In the genomic region with DNA sequence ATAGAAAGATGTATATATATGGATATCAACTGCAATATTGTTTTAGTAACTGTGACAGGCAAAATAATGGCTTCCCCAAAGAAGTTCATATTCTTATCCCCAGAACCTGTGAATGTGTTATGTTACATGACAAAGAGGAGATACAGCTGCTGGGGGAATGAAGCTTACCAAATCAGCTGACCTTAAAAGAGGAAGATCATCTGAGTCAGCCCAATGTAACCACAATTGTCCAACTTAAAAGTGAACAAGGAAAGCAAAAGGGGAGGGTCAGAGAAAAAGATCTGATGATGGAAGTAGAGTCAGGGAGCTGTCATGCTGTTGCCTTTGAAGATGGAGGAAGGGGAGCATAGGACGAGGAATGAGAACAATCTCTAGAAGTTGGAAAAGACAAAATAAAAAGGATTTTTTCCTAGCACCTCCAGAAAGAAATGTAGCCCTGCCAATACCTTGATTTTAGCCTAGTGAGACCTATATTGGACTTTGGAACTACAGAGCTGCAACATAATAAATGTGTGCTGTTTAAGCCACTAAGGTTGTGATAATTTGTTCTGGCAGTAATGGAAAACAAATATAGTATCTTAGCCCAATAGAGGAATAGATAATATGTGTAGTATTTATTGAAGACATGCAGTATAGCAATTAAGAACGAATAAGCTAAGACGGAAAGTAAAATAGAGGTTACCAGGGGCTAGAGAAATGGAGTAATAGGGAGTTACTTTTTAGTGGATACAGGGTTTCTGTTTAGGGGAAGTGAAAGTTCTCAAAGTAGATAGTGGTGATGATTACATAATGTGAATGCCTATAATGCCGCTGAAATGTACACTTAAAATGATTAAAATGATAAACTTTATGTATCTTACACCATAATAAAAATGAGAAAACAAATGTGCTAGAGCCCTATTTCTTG, we compare ENCODE assay signal across 9 cellular contexts.
DNase-seq lines count a peak whose midpoint lies in the region; ATAC-seq and TF ChIP-seq lines count a peak whose summit lies in the region.
"Had no signal": no experiment of that assay in that cellular context is flagged by ENCODE, and none has a peak within 500 bp of the region (broad histone marks: within the 10 kb centered on the region; RNA-seq: fewer than 3 reads in every experiment).

No MANE protein-coding gene starts in this region.

- H3K9me2 ChIP-seq in Karpas-422 (replicated peaks; ENCODE audit: insufficient read depth, low read length): no peaks in the 10 kb centered on the region

- ATAC-seq in GM21723 (IDR thresholded peaks at IDR 0.05; ENCODE audit: unreplicated experiment): peak; percentile 69

- no peak overlapping the region for H3K4me2 ChIP-seq in Karpas-422 (ENCODE audit: low read depth, low read length, poor library complexity, severe bottlenecking)
- H3K4me2 ChIP-seq: BLaER1 had no signal

- H3K4me3 ChIP-seq in AG10803 (ENCODE audit: low read length) (no peak overlapping the region), foreskin fibroblast (ENCODE audit: low read depth in 1 of 2, low read length in 2 of 2) (no peak overlapping the region), Karpas-422 (ENCODE audit: low read length) (no peak overlapping the region)
- H3K4me3 ChIP-seq: BLaER1 had no signal

- no peak overlapping the region for H3K9ac ChIP-seq in Karpas-422 (ENCODE audit: low read length)
- H3K9ac ChIP-seq: BLaER1 had no signal

- H3K27me3 ChIP-seq in Karpas-422 (ENCODE audit: low read length): no peaks in the 10 kb centered on the region
- H3K27me3 ChIP-seq: BLaER1 had no signal

- DNase-seq in AG10803 (ENCODE audit: low read depth): peak; percentile 53
- DNase-seq in NOMO-1 (lab: John Stamatoyannopoulos, UW; ENCODE audit: unreplicated experiment in 2 of 2): peak; percentile 51 to 94
- peak; percentile 79 to 86 for DNase-seq in foreskin fibroblast
- DNase-seq in NCI-H1436 treated with DMSO at 0.1 percent for 48 hours (lab: John Stamatoyannopoulos, UW): no peak
- no peak for DNase-seq in dedifferentiated amniotic fluid mesenchymal stem cell (ENCODE audit: extremely low spot score)
- DNase-seq in HK-2 (ENCODE audit: unreplicated experiment): no peak
- no peak for DNase-seq in Karpas-422

- no peak overlapping the region for H2AFZ ChIP-seq in Karpas-422 (ENCODE audit: low read length)

- H3K4me1 ChIP-seq in Karpas-422 (ENCODE audit: low read length): peaks cover 13% of the 10 kb centered on the region

- H4K20me1 ChIP-seq in Karpas-422 (ENCODE audit: insufficient read depth, low read depth, low read length): no peaks in the 10 kb centered on the region
- H4K20me1 ChIP-seq: BLaER1 had no signal

- H3K27ac ChIP-seq in Karpas-422 (ENCODE audit: low read length): no peak overlapping the region
- H3K27ac ChIP-seq: BLaER1 had no signal

- no peaks in the 10 kb centered on the region for H3K9me3 ChIP-seq in Karpas-422 (ENCODE audit: low read length)
- H3K9me3 ChIP-seq: BLaER1 had no signal

- TF ChIP-seq CTCF in AG10803 (conservative IDR thresholded peaks at IDR 0.05; ENCODE audit: low read length) (no peak), foreskin fibroblast (IDR thresholded peaks at IDR 0.05; ENCODE audit: low read depth, low read length) (no peak)

- H3K36me3 ChIP-seq in Karpas-422 (ENCODE audit: insufficient read depth, low read length): no peaks in the 10 kb centered on the region
- H3K36me3 ChIP-seq: BLaER1 had no signal

- no peaks in the 10 kb centered on the region for H3K79me2 ChIP-seq in Karpas-422 (ENCODE audit: low read length)

Comparison
In these comparisons a context has a peak if more than half of its experiments do, and no peak if none do; other contexts are left out.
1. DNase-seq: peak in AG10803 (single experiment), NOMO-1 (2 of 2) and foreskin fibroblast (2 of 2); none in NCI-H1436 treated with DMSO at 0.1 percent for 48 hours (single experiment), dedifferentiated amniotic fluid mesenchymal stem cell (single experiment), HK-2 (single experiment) and Karpas-422 (single experiment).